8 cellular contexts compared by ENCODE assay signal in the genomic region with DNA sequence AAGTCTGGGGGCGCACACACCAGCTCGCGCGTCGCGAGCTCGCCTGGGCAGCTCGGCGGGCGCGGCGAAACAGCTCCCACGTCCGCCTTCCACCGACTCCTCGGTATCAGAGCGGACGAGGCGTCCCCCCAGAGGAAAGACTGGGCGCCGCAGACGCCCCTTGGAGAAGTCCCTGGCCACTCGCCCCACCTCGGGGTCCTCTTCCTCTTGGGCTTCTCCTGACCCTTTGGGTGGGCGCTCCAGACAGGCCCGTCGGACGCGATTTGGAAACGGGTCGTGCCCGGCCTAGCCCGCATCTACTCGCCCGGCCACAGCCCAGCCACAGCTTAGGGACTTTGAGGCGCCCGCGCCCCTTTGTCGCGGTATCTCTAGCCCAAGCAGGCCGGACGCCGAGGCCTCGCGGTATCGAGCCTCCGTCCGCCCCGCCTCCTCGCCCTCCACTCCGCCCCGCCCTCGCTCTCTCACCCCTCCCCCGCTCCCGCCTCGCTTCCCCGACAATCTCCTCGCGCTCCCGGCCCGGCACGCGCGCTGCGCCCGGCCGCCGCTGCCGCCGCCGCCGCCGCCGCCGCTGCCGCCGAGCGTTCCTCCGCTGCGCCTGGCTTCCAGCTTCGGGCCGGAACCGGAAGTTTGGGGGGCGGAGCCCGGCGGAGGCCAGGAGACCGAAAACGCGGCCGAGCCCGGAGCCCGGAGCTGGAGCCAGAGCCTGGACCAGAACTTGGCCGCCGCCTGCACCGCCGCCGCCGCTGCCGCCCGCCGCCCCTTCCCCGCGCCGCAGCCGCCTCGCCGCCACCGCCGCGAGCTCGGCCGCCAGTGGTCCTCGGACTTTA. TPM values are rescaled to one million over a fixed set of nuclear protein-coding genes. Genes with fewer than 3 reads are reported as not detected.
DNase-seq lines count a peak whose midpoint lies in the region; ATAC-seq and TF ChIP-seq lines count a peak whose summit lies in the region.

No MANE protein-coding gene starts in this region.

- POLR2A ChIA-PET in BJ (lab: Charles Lee) = interaction anchor here (0.6 kb wide), 1 partner anchor 177 kb away, joined by 17 read pairs; a partner anchor contains a TSS
- POLR2A ChIA-PET in activated CD4-positive, alpha-beta memory T cell treated with anti-CD3 and anti-CD28 coated beads, Interleukin-2, amount 10 ng/mL, durations not matched to agents 7 days and 5 days (lab: Charles Lee) = interaction anchor here (1.1 to 2.7 kb wide), 10 partner anchors 8 to 761 kb away, joined by 3 to 15 read pairs (median 6); no protein-coding TSS in a partner anchor

- peak overlapping the region; percentile 73 for H3K27ac Mint-ChIP-seq in activated CD4-positive, alpha-beta memory T cell treated with anti-CD3 and anti-CD28 coated beads, Interleukin-2, amount 10 ng/mL, durations not matched to agents 7 days and 5 days

- peak; percentile 75 for ATAC-seq in GM19372 (IDR thresholded peaks at IDR 0.05; ENCODE audit: low read depth, unreplicated experiment)
- ATAC-seq in HG03469 (IDR thresholded peaks at IDR 0.05; ENCODE audit: unreplicated experiment) = peak; percentile 60

- peak overlapping the region; percentile 92 for H3K4me3 Mint-ChIP-seq in activated CD4-positive, alpha-beta memory T cell treated with anti-CD3 and anti-CD28 coated beads, Interleukin-2, amount 10 ng/mL, durations not matched to agents 7 days and 5 days

- H3K27me3 Mint-ChIP-seq in activated CD4-positive, alpha-beta memory T cell treated with anti-CD3 and anti-CD28 coated beads, Interleukin-2, amount 10 ng/mL, durations not matched to agents 7 days and 5 days = peaks cover 61% of the 10 kb centered on the region

- H3K9me3 Mint-ChIP-seq in activated CD4-positive, alpha-beta memory T cell treated with anti-CD3 and anti-CD28 coated beads, Interleukin-2, amount 10 ng/mL, durations not matched to agents 7 days and 5 days = no peaks in the 10 kb centered on the region

- peaks cover 40% of the 10 kb centered on the region for H3K4me1 Mint-ChIP-seq in activated CD4-positive, alpha-beta memory T cell treated with anti-CD3 and anti-CD28 coated beads, Interleukin-2, amount 10 ng/mL, durations not matched to agents 7 days and 5 days

- intact Hi-C loops in dorsolateral prefrontal cortex (cut with DNase I) (loop anchor here (5.0 to 10.0 kb wide), 4 partner anchors 63 to 759 kb away; a partner anchor contains a TSS), lower leg skin (cut with DNase I; ENCODE audit: low total_unique reads) (no loop called here)

- 0% methylated on average over 51 to 55 of the region's 113 CpGs for WGBS in lower leg skin, 2 donors

- H3K27ac ChIP-seq in dorsolateral prefrontal cortex = peak overlapping the region; percentile 79 to 99 (median 97)

- TF ChIP-seq CTCF in BJ (IDR thresholded peaks at IDR 0.05; ENCODE audit: insufficient read depth, low read depth, low read length) (peak; percentile 36), dorsolateral prefrontal cortex (IDR thresholded peaks at IDR 0.05 in 54 of 56, conservative IDR thresholded peaks at IDR 0.05 in 2 of 56; ENCODE audit: low read depth in 1 of 56, partially characterized antibody in 56 of 56) (peak in 34 of 56 donors; percentile 8 to 48 (median 30)), lower leg skin (IDR thresholded peaks at IDR 0.05) (no peak)

- TF ChIP-seq POLR2A in lower leg skin (IDR thresholded peaks at IDR 0.05) = no peak

- H3K27me3 ChIP-seq in BJ (ENCODE audit: control insufficient read depth, insufficient read depth, low read length) (no peaks in the 10 kb centered on the region), dorsolateral prefrontal cortex (no peaks in the 10 kb centered on the region)

- CTCF ChIA-PET in BJ (lab: Yijun Ruan, JAX) = interaction anchor here (0.7 to 1.5 kb wide), 5 partner anchors 12 to 880 kb away, joined by 3 to 4 read pairs (median 3); no protein-coding TSS in a partner anchor
- CTCF ChIA-PET in activated CD4-positive, alpha-beta memory T cell treated with anti-CD3 and anti-CD28 coated beads, Interleukin-2, amount 10 ng/mL, durations not matched to agents 7 days and 5 days (lab: Charles Lee) = interaction anchor here (0.7 to 1.5 kb wide), 3 partner anchors 13 to 761 kb away, joined by 3 read pairs; no protein-coding TSS in a partner anchor

- peak; percentile 31 for DNase-seq in BJ (ENCODE audit: low read depth)
- DNase-seq in NCI-H69 (lab: John Stamatoyannopoulos, UW) = peak; percentile 91
- DNase-seq in activated CD4-positive, alpha-beta memory T cell treated with anti-CD3 and anti-CD28 coated beads, Interleukin-2, amount 10 ng/mL, durations not matched to agents 7 days and 5 days = peak; percentile 89
- peak; percentile 74 to 94 (median 88) for DNase-seq in dorsolateral prefrontal cortex
- DNase-seq in lower leg skin (ENCODE audit: low spot score in 2 of 2) = peak; percentile 90 to 98
- DNase-seq in stimulated activated CD4-positive, alpha-beta T cell treated with anti-CD3 and anti-CD28 coated beads, Interleukin-4, amount 100 ng/mL, for 1 hour = peak; percentile 89

- H3K4me3 ChIP-seq in BJ (ENCODE audit: low read depth, low read length) = peak overlapping the region; percentile 84
- H3K4me3 ChIP-seq in dorsolateral prefrontal cortex = peak overlapping the region; percentile 63 to 96 (median 84)
- peak overlapping the region; percentile 78 for H3K4me3 ChIP-seq in lower leg skin (ENCODE audit: low read depth, poor library complexity, severe bottlenecking)

- no peaks in the 10 kb centered on the region for H3K36me3 ChIP-seq in BJ (ENCODE audit: control insufficient read depth, insufficient read depth, low read length)

- peaks cover 18% of the 10 kb centered on the region for H3K36me3 Mint-ChIP-seq in activated CD4-positive, alpha-beta memory T cell treated with anti-CD3 and anti-CD28 coated beads, Interleukin-2, amount 10 ng/mL, durations not matched to agents 7 days and 5 days (ENCODE audit: low read depth)

RNA-seq across cellular contexts. Expression of a gene that starts 0.8 kb away (rescaled TPM):
- polyA plus RNA-seq in BJ (2011; rRNA removed) = 2.2 and 5.4 TPM in 2 replicates
- 10.2 and 11.4 TPM in 2 replicates for polyA minus RNA-seq in BJ (2011; rRNA and poly(A)+ RNA removed)
- 10 to 100 TPM; 14.0 to 15.2 TPM for total RNA-seq in activated CD4-positive, alpha-beta memory T cell treated with anti-CD3 and anti-CD28 coated beads, Interleukin-2, amount 10 ng/mL, durations not matched to agents 7 days and 5 days
- total RNA-seq in dorsolateral prefrontal cortex = 10 to 100 TPM; 15.4 to 37.2 (median 24.5) TPM
- total RNA-seq in lower leg skin = 10 to 100 TPM; 44.4 to 75.4 (median 62.0) TPM

Comparison
In these comparisons a context has a peak if more than half of its experiments do, and no peak if none do; other contexts are left out.
1. Peak in every context shown above with its lines: DNase-seq, ATAC-seq, H3K4me3 ChIP-seq and H3K27ac ChIP-seq.
2. DNase-seq: peak in every context shown above with its lines; median percentile 94 in lower leg skin; 91 in NCI-H69; 89 in activated CD4-positive, alpha-beta memory T cell treated with anti-CD3 and anti-CD28 coated beads, Interleukin-2, amount 10 ng/mL, durations not matched to agents 7 days and 5 days; 89 in stimulated activated CD4-positive, alpha-beta T cell treated with anti-CD3 and anti-CD28 coated beads, Interleukin-4, amount 100 ng/mL, for 1 hour; 88 in dorsolateral prefrontal cortex; 31 in BJ.
3. CTCF ChIP-seq: peak in BJ (single experiment) and dorsolateral prefrontal cortex (34 of 56); none in lower leg skin (0 of 3).